Comparison of ENCODE assay signal across 27 cellular contexts in genomic region chr12:104911942-104912341, GRCh38.
"Had no signal": no experiment of that assay in that cellular context is flagged by ENCODE, and none has a peak within 500 bp of the region (broad histone marks: within the 10 kb centered on the region; RNA-seq: fewer than 3 reads in every experiment).

No MANE protein-coding gene starts in this region.

- H3K4me1 ChIP-seq: testis, thyroid gland, transverse colon, upper lobe of left lung, upper lobe of right lung, uterus, vagina had no signal

- H3K9me3 ChIP-seq: stomach, suprapubic skin, testis, thoracic aorta, thyroid gland, tibial artery, tibial nerve, transverse colon, upper lobe of left lung, upper lobe of right lung, uterus, vagina had no signal

- H3K36me3 ChIP-seq: suprapubic skin, thoracic aorta, thyroid gland, tibial artery, tibial nerve, transverse colon, upper lobe of left lung, upper lobe of right lung, uterus, vagina had no signal

- FAIRE-seq: urothelium cell line had no signal

- DNase-seq: stimulated activated CD4-positive, alpha-beta T cell treated with anti-CD3 and anti-CD28 coated beads, Interleukin-2, amount 100 ng/mL, for 48 hours; stimulated activated CD4-positive, alpha-beta T cell treated with anti-CD3 and anti-CD28 coated beads, Interleukin-4, amount 100 ng/mL, for 1 hour; stimulated activated CD4-positive, alpha-beta T cell treated with anti-CD3 and anti-CD28 coated beads, Interleukin-4, amount 100 ng/mL, for 24 hours; stimulated activated CD4-positive, alpha-beta T cell treated with anti-CD3 and anti-CD28 coated beads, Interleukin-4, amount 100 ng/mL, for 4 hours; stimulated activated CD8-positive, alpha-beta memory T cell treated with anti-CD3 and anti-CD28 coated beads, Interleukin-4, amount 100 ng/mL, for 48 hours; stimulated activated naive B cell treated with anti-CD40 and anti-IgM and Interleukin-4, amounts not matched to agents 10 μg/mL and 1 μg/mL and 100 μg/mL, for 72 hours; stimulated activated naive CD4-positive, alpha-beta T cell; stimulated activated naive CD4-positive, alpha-beta T cell treated with Interleukin-2 at 50 U/mL for 16 hours; stimulated activated naive CD8-positive, alpha-beta T cell treated with anti-CD3 and anti-CD28 coated beads, Interleukin-15, amount 100 ng/mL, for 72 hours; stimulated activated naive CD8-positive, alpha-beta T cell treated with anti-CD3 and anti-CD28 coated beads, Interleukin-15, Interleukin-2, amounts not matched to agents 100 U/mL and 50 U/mL, for 24 hours; stomach; substantia nigra; testis; thyroid gland; tibial artery; transverse colon; trophoblast cell; upper lobe of left lung; upper lobe of right lung; uterus had no signal

- H3K27ac ChIP-seq: stomach, suprapubic skin, testis, thoracic aorta, thyroid gland, tibial artery, tibial nerve, transverse colon, upper lobe of left lung, upper lobe of right lung, uterus, vagina had no signal

- H3K4me3 ChIP-seq: stomach, suprapubic skin, testis, thoracic aorta, thyroid gland, tibial artery, tibial nerve, transverse colon, upper lobe of left lung, upper lobe of right lung, uterus, vagina had no signal

- H3K27me3 ChIP-seq: stomach, suprapubic skin, testis, thyroid gland, tibial artery, tibial nerve, transverse colon, upper lobe of left lung, upper lobe of right lung, uterus, vagina had no signal

- ATAC-seq: stimulated activated effector memory CD8-positive, alpha-beta T cell treated with anti-CD3 and anti-CD28 coated beads, Interleukin-12 subunit alpha, Interleukin-12 subunit beta, amount 100 ng/mL, for 72 hours; stimulated activated memory B cell treated with anti-CD40 and anti-IgM and Interleukin-4, amounts not matched to agents 10 μg/mL and 1 μg/mL and 100 μg/mL, for 72 hours; stimulated activated naive B cell treated with anti-CD40 and anti-IgM and Interleukin-4, amounts not matched to agents 10 μg/mL and 1 μg/mL and 100 μg/mL, for 72 hours; stimulated activated naive CD8-positive, alpha-beta T cell treated with anti-CD3 and anti-CD28 coated beads, Interleukin-15, amount 100 ng/mL, for 72 hours; stimulated activated naive CD8-positive, alpha-beta T cell treated with anti-CD3 and anti-CD28 coated beads, Interleukin-15, Interleukin-2, amounts not matched to agents 100 U/mL and 50 U/mL, for 24 hours; upper lobe of right lung had no signal
